Comparison of ENCODE assay signal across 11 cellular contexts in the genomic region with DNA sequence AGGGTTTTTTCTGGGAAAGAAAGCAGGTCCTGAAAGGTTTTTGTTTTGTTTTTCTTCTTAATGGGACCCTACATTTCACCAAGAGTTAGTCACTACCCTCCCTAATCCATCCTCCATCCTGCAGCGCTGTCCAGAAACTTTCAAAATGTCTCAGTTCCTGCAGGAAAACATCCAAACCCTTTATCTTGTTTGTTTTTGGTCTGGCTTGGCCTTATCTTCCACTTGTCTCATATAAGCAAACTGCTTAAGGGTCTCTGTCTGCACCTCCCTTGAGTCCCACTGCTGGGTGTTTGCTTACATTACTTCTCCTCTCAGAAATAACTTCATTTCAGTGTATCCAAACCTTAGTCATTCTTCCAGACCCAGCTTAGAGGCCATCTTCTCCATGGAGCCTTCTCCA. TPM values are rescaled to one million over a fixed set of nuclear protein-coding genes. Genes with fewer than 3 reads are reported as not detected.
DNase-seq lines count a peak whose midpoint lies in the region; ATAC-seq and TF ChIP-seq lines count a peak whose summit lies in the region.
"Had no signal": no experiment of that assay in that cellular context is flagged by ENCODE, and none has a peak within 500 bp of the region (broad histone marks: within the 10 kb centered on the region; RNA-seq: fewer than 3 reads in every experiment).

No MANE protein-coding gene starts in this region.

- no peak for TF ChIP-seq CTCF in SU-DHL-6 (IDR thresholded peaks at IDR 0.05; ENCODE audit: insufficient read depth, low read length, poor library complexity, severe bottlenecking)
- TF ChIP-seq CTCF in sigmoid colon (IDR thresholded peaks at IDR 0.05), result no peak

- TF ChIP-seq POLR2A in sigmoid colon (IDR thresholded peaks at IDR 0.05), result no peak

- no peak for TF ChIP-seq EP300 in sigmoid colon (IDR thresholded peaks at IDR 0.05)

- ATAC-seq in CD4-positive, CD25-positive, alpha-beta regulatory T cell (ENCODE audit: low read depth in 2 of 2), result no peak
- no peak for ATAC-seq in left lobe of liver

- H3K27ac ChIP-seq in CD4-positive, CD25-positive, alpha-beta regulatory T cell (ENCODE audit: insufficient read depth, low read length, poor library complexity, severe bottlenecking), result peak overlapping the region; percentile 99
- H3K27ac ChIP-seq in SU-DHL-6 (ENCODE audit: low read depth, low read length) (no peak overlapping the region), sigmoid colon (peak overlapping the region; percentile 85 to 91 (median 88))

- WGBS in sigmoid colon, 2 donors, result 79 to 80% methylated on average over 1 of the region's 1 CpG

- H3K36me3 Mint-ChIP-seq in CD4-positive, CD25-positive, alpha-beta regulatory T cell, result no peaks in the 10 kb centered on the region
- H3K36me3 Mint-ChIP-seq: memory B cell had no signal

- H3K9me3 Mint-ChIP-seq in CD4-positive, CD25-positive, alpha-beta regulatory T cell, result no peaks in the 10 kb centered on the region
- H3K9me3 Mint-ChIP-seq: memory B cell had no signal

- no peaks in the 10 kb centered on the region for H3K27me3 Mint-ChIP-seq in CD4-positive, CD25-positive, alpha-beta regulatory T cell

- no peaks in the 10 kb centered on the region for H3K9me2 ChIP-seq in SU-DHL-6 (replicated peaks; ENCODE audit: insufficient read depth, low read length)

- no peak overlapping the region for H2AFZ ChIP-seq in SU-DHL-6 (ENCODE audit: low read depth, low read length, severe bottlenecking)

- no peaks in the 10 kb centered on the region for H3K36me3 ChIP-seq in CD4-positive, CD25-positive, alpha-beta regulatory T cell (ENCODE audit: control insufficient read depth, insufficient read depth, low read length)
- H3K36me3 ChIP-seq in SU-DHL-6 (ENCODE audit: low read length) (no peaks in the 10 kb centered on the region), sigmoid colon (no peaks in the 10 kb centered on the region)

- H3K27ac Mint-ChIP-seq in CD4-positive, CD25-positive, alpha-beta regulatory T cell, result peak overlapping the region in 2 of 3 donors; percentile 5 to 81
- H3K27ac Mint-ChIP-seq: memory B cell had no signal

- H3K9ac ChIP-seq in SU-DHL-6 (ENCODE audit: low read length), result 0 out of 2 replicates have a peak overlapping the region, but pooled peaks have one; percentile 48

- peaks cover 46% of the 10 kb centered on the region for H3K4me1 ChIP-seq in CD4-positive, CD25-positive, alpha-beta regulatory T cell (ENCODE audit: control insufficient read depth, insufficient read depth, low read length, poor library complexity, severe bottlenecking)
- H3K4me1 ChIP-seq in sigmoid colon, result peaks cover 0 to 59% (median 52%) of the 10 kb centered on the region in 4 donors

- H4K20me1 ChIP-seq in SU-DHL-6 (ENCODE audit: low read depth, low read length), result no peaks in the 10 kb centered on the region

- H3K4me1 Mint-ChIP-seq in CD4-positive, CD25-positive, alpha-beta regulatory T cell, result peaks cover 5 to 47% (median 36%) of the 10 kb centered on the region in 4 donors

- intact Hi-C loops in sigmoid colon (cut with DNase I) (loop anchor here (2.0 kb wide), 3 partner anchors 61 to 145 kb away; partner anchors contain the start of genes FBXW2 and PHF19), head of caudate nucleus (cut with DNase I) (loop anchor here (5.0 kb wide), 2 partner anchors 60 to 180 kb away; partner anchors contain the start of gene PHF19)

- H3K4me3 ChIP-seq in CD4-positive, CD25-positive, alpha-beta regulatory T cell (ENCODE audit: low read depth, low read length), result no peak overlapping the region
- H3K4me3 ChIP-seq in SU-DHL-6 (ENCODE audit: insufficient read depth, low read length, poor library complexity, severe bottlenecking) (no peak overlapping the region), sigmoid colon (no peak overlapping the region)

- no peaks in the 10 kb centered on the region for H3K9me3 ChIP-seq in CD4-positive, CD25-positive, alpha-beta regulatory T cell (ENCODE audit: control insufficient read depth in 2 of 2, low read length in 2 of 2)
- H3K9me3 ChIP-seq in SU-DHL-6 (ENCODE audit: insufficient read depth, low read length) (no peaks in the 10 kb centered on the region), sigmoid colon (no peaks in the 10 kb centered on the region)

- H3K4me2 ChIP-seq in SU-DHL-6 (ENCODE audit: low read depth, low read length, poor library complexity, severe bottlenecking), result no peak overlapping the region

- H3K27me3 ChIP-seq in CD4-positive, CD25-positive, alpha-beta regulatory T cell (ENCODE audit: control insufficient read depth, insufficient read depth, low read length), result no peaks in the 10 kb centered on the region
- H3K27me3 ChIP-seq in SU-DHL-6 (ENCODE audit: low read length), result no peaks in the 10 kb centered on the region
- H3K27me3 ChIP-seq in sigmoid colon, result no peaks in the 10 kb centered on the region

- no peak for DNase-seq in CD4-positive, CD25-positive, alpha-beta regulatory T cell
- peak; percentile 57 for DNase-seq in fibroblast of peridontal ligament (ENCODE audit: extremely low read depth)
- DNase-seq in sigmoid colon, result no peak
- no peak for DNase-seq in left lobe of liver (ENCODE audit: low spot score)
- no peak for DNase-seq in COR-L47 (lab: John Stamatoyannopoulos, UW)
- DNase-seq in head of caudate nucleus, result no peak
- no peak for DNase-seq in NCI-H446 treated with DMSO at 0.1 percent for 48 hours (lab: John Stamatoyannopoulos, UW)
- DNase-seq: SHP77 treated with DMSO at 0.1 percent for 48 hours, small intestine had no signal

- H3F3A ChIP-seq in SU-DHL-6 (ENCODE audit: insufficient read depth), result peaks cover 43% of the 10 kb centered on the region

- peak overlapping the region in 1 of 4 donors; percentile 61 for H3K4me3 Mint-ChIP-seq in CD4-positive, CD25-positive, alpha-beta regulatory T cell
- H3K4me3 Mint-ChIP-seq: memory B cell had no signal

- H3K79me2 ChIP-seq in SU-DHL-6 (ENCODE audit: insufficient read depth, low read length), result no peaks in the 10 kb centered on the region

RNA-seq across cellular contexts. Expression of gene TRAF1, which starts 11.0 kb away (rescaled TPM):
- total RNA-seq in CD4-positive, CD25-positive, alpha-beta regulatory T cell, result 167 TPM
- 10 to 100 TPM; 13.5 to 18.7 (median 16.5) TPM for polyA plus RNA-seq in CD4-positive, CD25-positive, alpha-beta regulatory T cell
- total RNA-seq in sigmoid colon (1 to 10 TPM; 4.4 to 8.0 (median 5.0) TPM), left lobe of liver (3.0 TPM)
- 10 to 100 TPM in 1 of 3 donors, under 1 TPM in 2; 0.46 to 10.0 (median 0.60) TPM for polyA plus RNA-seq in sigmoid colon

Comparison
In these comparisons a context has a peak if more than half of its experiments do, and no peak if none do; other contexts are left out.
1. RNA of gene TRAF1, which starts 11.0 kb away (total RNA-seq): 167 TPM in CD4-positive, CD25-positive, alpha-beta regulatory T cell (single experiment); 4.4 to 8.0 TPM in sigmoid colon and 3.0 TPM in left lobe of liver (single experiment); every median in the first group is over 10 times any median in the second.